25 cellular contexts compared by ENCODE assay signal in the genomic region with DNA sequence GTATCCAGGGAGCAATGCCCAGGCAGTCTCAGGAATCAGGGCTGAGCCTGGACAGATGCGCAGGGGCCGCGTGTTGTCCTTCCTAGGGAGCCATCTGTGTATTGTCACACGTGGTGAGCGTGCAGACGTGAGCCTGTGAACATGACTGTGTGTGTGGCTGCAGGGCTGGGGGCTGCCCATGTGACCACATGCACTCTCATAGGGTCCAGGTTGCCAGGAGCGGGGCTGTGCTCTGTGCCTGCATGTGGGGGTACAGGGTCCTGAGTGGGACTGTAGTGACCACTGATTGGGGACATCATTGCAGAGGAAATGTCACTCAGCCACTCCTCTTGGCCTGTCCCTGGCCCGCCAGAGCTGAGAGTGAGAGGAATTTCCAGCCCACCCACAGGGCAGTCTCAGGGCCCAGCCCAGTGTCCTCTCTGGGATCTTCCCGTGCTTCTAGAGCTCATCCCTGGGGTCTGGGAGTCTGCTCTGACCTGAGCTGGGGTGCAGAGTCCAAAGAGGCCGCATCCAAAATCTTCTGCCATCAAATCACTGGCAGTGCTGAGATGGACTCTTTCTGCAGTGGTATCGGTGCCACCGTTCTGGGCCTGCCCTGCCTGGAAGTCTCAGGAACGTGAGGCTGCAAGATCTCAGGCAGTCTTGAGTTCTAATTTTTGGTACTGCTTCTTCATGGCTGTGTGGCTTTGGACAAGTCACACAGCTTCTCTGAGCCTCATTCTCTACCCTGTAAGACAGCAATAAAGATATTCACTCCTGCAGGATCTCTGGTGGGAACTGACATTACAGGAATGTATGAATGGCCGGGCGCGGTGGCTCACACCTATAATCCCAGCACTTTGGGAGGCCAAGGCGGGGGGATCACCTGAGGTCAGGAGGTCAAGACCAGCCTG.
DNase-seq lines count a peak whose midpoint lies in the region; ATAC-seq and TF ChIP-seq lines count a peak whose summit lies in the region.
"Had no signal": no experiment of that assay in that cellular context is flagged by ENCODE, and none has a peak within 500 bp of the region (broad histone marks: within the 10 kb centered on the region; RNA-seq: fewer than 3 reads in every experiment).

No MANE protein-coding gene starts in this region.

- H3K4me3 ChIP-seq in lower lobe of right lung, result no peak overlapping the region
- H3K4me3 ChIP-seq: ascending aorta, cardiac muscle cell, colonic mucosa, left ventricle myocardium inferior, sigmoid colon, tibial nerve had no signal

- no peaks in the 10 kb centered on the region for H3K4me1 ChIP-seq in lower lobe of right lung
- H3K4me1 ChIP-seq: ascending aorta, colonic mucosa, left ventricle myocardium inferior, sigmoid colon, tibial nerve had no signal

- POLR2A ChIA-PET in WTC11 (lab: Charles Lee), result interaction anchor here (0.7 kb wide), 1 partner anchor 135 kb away, joined by 3 read pairs; no protein-coding TSS in a partner anchor

- CTCF ChIA-PET in WTC11 (lab: Charles Lee), result interaction anchor here (1.3 to 3.0 kb wide), 10 partner anchors 12 to 243 kb away, joined by 4 to 33 read pairs (median 7); no protein-coding TSS in a partner anchor

- no peaks in the 10 kb centered on the region for H3K27me3 ChIP-seq in lower lobe of right lung (ENCODE audit: low read depth)
- H3K27me3 ChIP-seq: ascending aorta, cardiac muscle cell, colonic mucosa, sigmoid colon, tibial nerve had no signal

- H3K27ac ChIP-seq in lower lobe of right lung, result no peak overlapping the region
- H3K27ac ChIP-seq: ascending aorta, colonic mucosa, left ventricle myocardium inferior, neutrophil, sigmoid colon had no signal

- H3K4me1 Mint-ChIP-seq in activated naive CD4-positive, alpha-beta T cell treated with anti-CD3 and anti-CD28 coated beads, Interleukin-2, amount 50 U/mL, for 24 hours, result peaks cover 16% of the 10 kb centered on the region
- H3K4me1 Mint-ChIP-seq in WTC11, result peaks cover 30% of the 10 kb centered on the region

- H3K9me3 ChIP-seq in lower lobe of right lung, result no peaks in the 10 kb centered on the region
- H3K9me3 ChIP-seq: ascending aorta, colonic mucosa, left ventricle myocardium inferior, neutrophil, sigmoid colon, tibial nerve had no signal

- no peak overlapping the region for H3K4me3 Mint-ChIP-seq in activated naive CD4-positive, alpha-beta T cell treated with anti-CD3 and anti-CD28 coated beads, Interleukin-2, amount 50 U/mL, for 24 hours
- no peak overlapping the region for H3K4me3 Mint-ChIP-seq in WTC11
- H3K4me3 Mint-ChIP-seq: activated T-cell treated with anti-CD3 and anti-CD28 coated beads, Interleukin-2, amount 50 U/mL, for 24 hours; CD4-positive, CD25-positive, alpha-beta regulatory T cell had no signal

- H3K27ac Mint-ChIP-seq in activated naive CD4-positive, alpha-beta T cell treated with anti-CD3 and anti-CD28 coated beads, Interleukin-2, amount 50 U/mL, for 24 hours, result peak overlapping the region; percentile 76
- H3K27ac Mint-ChIP-seq in WTC11, result peak overlapping the region; percentile 1; the same call in 1 of the 2 replicates
- H3K27ac Mint-ChIP-seq: activated T-cell treated with anti-CD3 and anti-CD28 coated beads, Interleukin-2, amount 50 U/mL, for 24 hours; progenitor cell of endocrine pancreas had no signal

- ATAC-seq in WTC11 (no peak), lower lobe of right lung (no peak), HG02588 (IDR thresholded peaks at IDR 0.05; ENCODE audit: unreplicated experiment) (no peak), GM18511 (IDR thresholded peaks at IDR 0.05; ENCODE audit: unreplicated experiment) (no peak), HG02763 (IDR thresholded peaks at IDR 0.05; ENCODE audit: unreplicated experiment) (no peak)

- no peaks in the 10 kb centered on the region for H3K9me3 Mint-ChIP-seq in activated naive CD4-positive, alpha-beta T cell treated with anti-CD3 and anti-CD28 coated beads, Interleukin-2, amount 50 U/mL, for 24 hours
- H3K9me3 Mint-ChIP-seq in WTC11, result no peaks in the 10 kb centered on the region
- H3K9me3 Mint-ChIP-seq: activated T-cell treated with anti-CD3 and anti-CD28 coated beads, Interleukin-2, amount 50 U/mL, for 24 hours; CD4-positive, CD25-positive, alpha-beta regulatory T cell had no signal

- H3K27me3 Mint-ChIP-seq in activated naive CD4-positive, alpha-beta T cell treated with anti-CD3 and anti-CD28 coated beads, Interleukin-2, amount 50 U/mL, for 24 hours, result no peaks in the 10 kb centered on the region
- H3K27me3 Mint-ChIP-seq in WTC11 (ENCODE audit: low read depth), result no peaks in the 10 kb centered on the region; the same call in 1 of the 2 replicates

- no peak for DNase-seq in activated naive CD4-positive, alpha-beta T cell (lab: John Stamatoyannopoulos, UW)
- DNase-seq in WTC11 (ENCODE audit: low spot score) (no peak), lower lobe of right lung (peak; percentile 19), SIG-M5 treated with dmso at 0.1 percent for 504 hours (lab: John Stamatoyannopoulos, UW; ENCODE audit: unreplicated experiment) (no peak)
- DNase-seq: 8988T; activated gamma-delta T cell; activated T-cell treated with anti-CD3 and anti-CD28 coated beads, Interleukin-2, amount 50 U/mL, for 24 hours; CD4-positive, CD25-positive, alpha-beta regulatory T cell; colonic mucosa; effector CD8-positive, alpha-beta T cell; Kasumi-1; left ventricle myocardium inferior; NCI-H1436 treated with DMSO at 0.1 percent for 48 hours; NCI-H226; sigmoid colon; stimulated activated CD4-positive, alpha-beta T cell treated with anti-CD3 and anti-CD28 coated beads, Interleukin-4, amount 100 ng/mL, for 4 hours had no signal

- intact Hi-C loops in lower lobe of right lung (cut with DNase I), result no loop called here

- no peaks in the 10 kb centered on the region for H3K36me3 ChIP-seq in lower lobe of right lung
- H3K36me3 ChIP-seq: ascending aorta, cardiac muscle cell, colonic mucosa, left ventricle myocardium inferior, neutrophil, sigmoid colon, tibial nerve had no signal

- no peak for TF ChIP-seq CTCF in WTC11 (IDR thresholded peaks at IDR 0.05)
- TF ChIP-seq CTCF in lower lobe of right lung (IDR thresholded peaks at IDR 0.05), result no peak

- H3K36me3 Mint-ChIP-seq in activated naive CD4-positive, alpha-beta T cell treated with anti-CD3 and anti-CD28 coated beads, Interleukin-2, amount 50 U/mL, for 24 hours, result no peaks in the 10 kb centered on the region
- H3K36me3 Mint-ChIP-seq in WTC11, result no peaks in the 10 kb centered on the region
- H3K36me3 Mint-ChIP-seq: CD4-positive, CD25-positive, alpha-beta regulatory T cell had no signal

TF ChIP-seq in WTC11, 78 proteins besides CTCF, POLR2A, EP300 and RAD21 (continues in another document):
- TF ChIP-seq TEAD4 (CRISPR knock-in tag; IDR thresholded peaks at IDR 0.05) (no peak), SMAD3 (CRISPR knock-in tag; IDR thresholded peaks at IDR 0.05; ENCODE audit: borderline replicate concordance) (no peak), FOXP1 (CRISPR knock-in tag; IDR thresholded peaks at IDR 0.05; ENCODE audit: borderline replicate concordance) (no peak)
- TF ChIP-seq, protein P1, sequence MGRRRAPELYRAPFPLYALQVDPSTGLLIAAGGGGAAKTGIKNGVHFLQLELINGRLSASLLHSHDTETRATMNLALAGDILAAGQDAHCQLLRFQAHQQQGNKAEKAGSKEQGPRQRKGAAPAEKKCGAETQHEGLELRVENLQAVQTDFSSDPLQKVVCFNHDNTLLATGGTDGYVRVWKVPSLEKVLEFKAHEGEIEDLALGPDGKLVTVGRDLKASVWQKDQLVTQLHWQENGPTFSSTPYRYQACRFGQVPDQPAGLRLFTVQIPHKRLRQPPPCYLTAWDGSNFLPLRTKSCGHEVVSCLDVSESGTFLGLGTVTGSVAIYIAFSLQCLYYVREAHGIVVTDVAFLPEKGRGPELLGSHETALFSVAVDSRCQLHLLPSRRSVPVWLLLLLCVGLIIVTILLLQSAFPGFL (CRISPR knock-in tag; IDR thresholded peaks at IDR 0.05; ENCODE audit: borderline replicate concordance), result no peak
- TF ChIP-seq, protein P2, sequence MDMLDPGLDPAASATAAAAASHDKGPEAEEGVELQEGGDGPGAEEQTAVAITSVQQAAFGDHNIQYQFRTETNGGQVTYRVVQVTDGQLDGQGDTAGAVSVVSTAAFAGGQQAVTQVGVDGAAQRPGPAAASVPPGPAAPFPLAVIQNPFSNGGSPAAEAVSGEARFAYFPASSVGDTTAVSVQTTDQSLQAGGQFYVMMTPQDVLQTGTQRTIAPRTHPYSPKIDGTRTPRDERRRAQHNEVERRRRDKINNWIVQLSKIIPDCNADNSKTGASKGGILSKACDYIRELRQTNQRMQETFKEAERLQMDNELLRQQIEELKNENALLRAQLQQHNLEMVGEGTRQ (CRISPR knock-in tag; IDR thresholded peaks at IDR 0.05), result no peak
- TF ChIP-seq, protein P3, sequence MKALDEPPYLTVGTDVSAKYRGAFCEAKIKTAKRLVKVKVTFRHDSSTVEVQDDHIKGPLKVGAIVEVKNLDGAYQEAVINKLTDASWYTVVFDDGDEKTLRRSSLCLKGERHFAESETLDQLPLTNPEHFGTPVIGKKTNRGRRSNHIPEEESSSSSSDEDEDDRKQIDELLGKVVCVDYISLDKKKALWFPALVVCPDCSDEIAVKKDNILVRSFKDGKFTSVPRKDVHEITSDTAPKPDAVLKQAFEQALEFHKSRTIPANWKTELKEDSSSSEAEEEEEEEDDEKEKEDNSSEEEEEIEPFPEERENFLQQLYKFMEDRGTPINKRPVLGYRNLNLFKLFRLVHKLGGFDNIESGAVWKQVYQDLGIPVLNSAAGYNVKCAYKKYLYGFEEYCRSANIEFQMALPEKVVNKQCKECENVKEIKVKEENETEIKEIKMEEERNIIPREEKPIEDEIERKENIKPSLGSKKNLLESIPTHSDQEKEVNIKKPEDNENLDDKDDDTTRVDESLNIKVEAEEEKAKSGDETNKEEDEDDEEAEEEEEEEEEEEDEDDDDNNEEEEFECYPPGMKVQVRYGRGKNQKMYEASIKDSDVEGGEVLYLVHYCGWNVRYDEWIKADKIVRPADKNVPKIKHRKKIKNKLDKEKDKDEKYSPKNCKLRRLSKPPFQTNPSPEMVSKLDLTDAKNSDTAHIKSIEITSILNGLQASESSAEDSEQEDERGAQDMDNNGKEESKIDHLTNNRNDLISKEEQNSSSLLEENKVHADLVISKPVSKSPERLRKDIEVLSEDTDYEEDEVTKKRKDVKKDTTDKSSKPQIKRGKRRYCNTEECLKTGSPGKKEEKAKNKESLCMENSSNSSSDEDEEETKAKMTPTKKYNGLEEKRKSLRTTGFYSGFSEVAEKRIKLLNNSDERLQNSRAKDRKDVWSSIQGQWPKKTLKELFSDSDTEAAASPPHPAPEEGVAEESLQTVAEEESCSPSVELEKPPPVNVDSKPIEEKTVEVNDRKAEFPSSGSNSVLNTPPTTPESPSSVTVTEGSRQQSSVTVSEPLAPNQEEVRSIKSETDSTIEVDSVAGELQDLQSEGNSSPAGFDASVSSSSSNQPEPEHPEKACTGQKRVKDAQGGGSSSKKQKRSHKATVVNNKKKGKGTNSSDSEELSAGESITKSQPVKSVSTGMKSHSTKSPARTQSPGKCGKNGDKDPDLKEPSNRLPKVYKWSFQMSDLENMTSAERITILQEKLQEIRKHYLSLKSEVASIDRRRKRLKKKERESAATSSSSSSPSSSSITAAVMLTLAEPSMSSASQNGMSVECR (CRISPR knock-in tag; IDR thresholded peaks at IDR 0.05; ENCODE audit: borderline replicate concordance), result no peak
